24 cellular contexts compared by ENCODE assay signal in genomic region chr12:115384391-115384790, GRCh38.
DNase-seq lines count a peak whose midpoint lies in the region; ATAC-seq and TF ChIP-seq lines count a peak whose summit lies in the region.
"Had no signal": no experiment of that assay in that cellular context is flagged by ENCODE, and none has a peak within 500 bp of the region (broad histone marks: within the 10 kb centered on the region; RNA-seq: fewer than 3 reads in every experiment).

No MANE protein-coding gene starts in this region.

- peaks cover 15% of the 10 kb centered on the region for H3K4me1 Mint-ChIP-seq in MCF 10A (ENCODE audit: insufficient read depth, unreplicated experiment)

- H3K4ac ChIP-seq in mesendoderm (ENCODE audit: low read depth, low read length), result no peak overlapping the region

- peak overlapping the region in 1 of 2 donors; percentile 38 for H3K27ac ChIP-seq in breast epithelium
- H3K27ac ChIP-seq in mesendoderm (ENCODE audit: low read depth, low read length), result no peak overlapping the region
- H3K27ac ChIP-seq: 22Rv1, BLaER1, HL-60, SK-N-MC had no signal

- no peak overlapping the region for H4K5ac ChIP-seq in mesendoderm (ENCODE audit: low read length)

- H3K36me3 ChIP-seq in breast epithelium (no peaks in the 10 kb centered on the region), mesendoderm (ENCODE audit: control insufficient read depth, insufficient read depth, low read length) (no peaks in the 10 kb centered on the region)
- H3K36me3 ChIP-seq: BLaER1 had no signal

- H3K79me2 ChIP-seq in mesendoderm (ENCODE audit: control insufficient read depth, insufficient read depth, low read length), result no peaks in the 10 kb centered on the region

- no peak overlapping the region for H3K9ac ChIP-seq in mesendoderm (ENCODE audit: low read length)
- H3K9ac ChIP-seq: BLaER1 had no signal

- H2AK5ac ChIP-seq in mesendoderm (ENCODE audit: low read length), result no peak overlapping the region

- H3K56ac ChIP-seq in mesendoderm (ENCODE audit: low read length), result no peak overlapping the region

- no peak overlapping the region for H2BK120ac ChIP-seq in mesendoderm (ENCODE audit: low read depth, low read length)

- no peaks in the 10 kb centered on the region for H3K4me1 ChIP-seq in breast epithelium
- H3K4me1 ChIP-seq in mesendoderm (ENCODE audit: control insufficient read depth, low read depth, low read length), result no peaks in the 10 kb centered on the region

- CTCF ChIA-PET in MCF 10A (lab: Yijun Ruan, JAX), result interaction anchor here (0.6 to 1.3 kb wide), 3 partner anchors 14 to 496 kb away, joined by 3 to 4 read pairs (median 3); no protein-coding TSS in a partner anchor

- no peak for TF ChIP-seq CTCF in MCF 10A (IDR thresholded peaks at IDR 0.05; ENCODE audit: unreplicated experiment)
- TF ChIP-seq CTCF in breast epithelium (IDR thresholded peaks at IDR 0.05), result no peak
- TF ChIP-seq CTCF in epithelial cell of esophagus (IDR thresholded peaks at IDR 0.05; ENCODE audit: insufficient read depth, low read depth, low read length, missing control alignments), result no peak

- H2BK15ac ChIP-seq in mesendoderm (replicated peaks; ENCODE audit: low read depth), result no peak overlapping the region

- H3K4me3 ChIP-seq in breast epithelium (no peak overlapping the region), epithelial cell of esophagus (ENCODE audit: low read length) (no peak overlapping the region), mesendoderm (ENCODE audit: low read length) (no peak overlapping the region)
- H3K4me3 ChIP-seq: BLaER1, SK-N-MC had no signal

- no peak overlapping the region for H3K4me3 Mint-ChIP-seq in MCF 10A (ENCODE audit: unreplicated experiment)
- H3K4me3 Mint-ChIP-seq: CD8-positive, alpha-beta T cell; H9; HFFc6 had no signal

- H3K18ac ChIP-seq in mesendoderm (ENCODE audit: low read length), result no peak overlapping the region

- intact Hi-C loops in MCF 10A (cut with micrococcal nuclease), result loop anchor here (5.0 to 10.0 kb wide), 2 partner anchors 42 to 160 kb away; no protein-coding TSS in a partner anchor
- intact Hi-C loops in breast epithelium (cut with DNase I; ENCODE audit: low total_unique reads), result no loop called here

- no peak overlapping the region for H3K23ac ChIP-seq in mesendoderm (ENCODE audit: low read length)

- H4K8ac ChIP-seq in mesendoderm (ENCODE audit: low read depth, low read length), result no peak overlapping the region

- no peaks in the 10 kb centered on the region for H3K9me3 Mint-ChIP-seq in MCF 10A (ENCODE audit: unreplicated experiment)
- H3K9me3 Mint-ChIP-seq: H9, HFFc6 had no signal

- H3K27me3 ChIP-seq in breast epithelium (no peaks in the 10 kb centered on the region), mesendoderm (ENCODE audit: insufficient read depth, low read length, poor library complexity) (no peaks in the 10 kb centered on the region)
- H3K27me3 ChIP-seq: BLaER1 had no signal

- DNase-seq in MCF 10A (ENCODE audit: unreplicated experiment) (peak; percentile 61), breast epithelium (ENCODE audit: low spot score in 2 of 2) (no peak), epithelial cell of esophagus (ENCODE audit: low read depth) (peak; percentile 83), mesendoderm (peak; percentile 72), GM19238 (ENCODE audit: insufficient read length, low spot score) (no peak), SHP77 (lab: John Stamatoyannopoulos, UW) (no peak), NCI-H1048 (lab: John Stamatoyannopoulos, UW) (no peak)
- DNase-seq: ACHN; CD8-positive, alpha-beta T cell; DND-41; H9; HFFc6; KBM-7; NCI-H1092 treated with DMSO at 0.1 percent for 48 hours; NCI-H1436 treated with DMSO at 0.1 percent for 48 hours; NCI-H1930; NCI-H524 treated with DMSO at 0.1 percent for 48 hours; NCI-H82; SHP77 treated with DMSO at 0.1 percent for 48 hours had no signal

- no peak for ATAC-seq in HG03571 (IDR thresholded peaks at IDR 0.05; ENCODE audit: unreplicated experiment)
- ATAC-seq: CD8-positive, alpha-beta T cell had no signal

- peak overlapping the region; percentile 75 for H3K27ac Mint-ChIP-seq in MCF 10A (ENCODE audit: low read depth, unreplicated experiment)
- H3K27ac Mint-ChIP-seq: CD8-positive, alpha-beta T cell; H9; HFFc6 had no signal

- POLR2A ChIA-PET in MCF 10A (lab: Yijun Ruan, JAX), result interaction anchor here (1.0 to 2.6 kb wide), 7 partner anchors 21 to 701 kb away, joined by 3 to 26 read pairs (median 5); partner anchors contain the start of gene TBX3

- no peak overlapping the region for H3K4me2 ChIP-seq in mesendoderm (ENCODE audit: low read length)
- H3K4me2 ChIP-seq: BLaER1 had no signal

- no TSS peak for BruUV-seq in MCF 10A (replicated peaks; lab: Mats Ljungman, UMichigan)

- H3K9me3 ChIP-seq in breast epithelium, result no peaks in the 10 kb centered on the region
- H3K9me3 ChIP-seq: BLaER1 had no signal

- H3K27me3 Mint-ChIP-seq in MCF 10A (ENCODE audit: insufficient read depth, unreplicated experiment), result no peaks in the 10 kb centered on the region

- no peaks in the 10 kb centered on the region for H3K79me1 ChIP-seq in mesendoderm (ENCODE audit: low read length)

- no peak overlapping the region for H2BK5ac ChIP-seq in mesendoderm (ENCODE audit: low read length)

- no CpG with 5 or more reads among the region's 5 CpGs for WGBS in mesendoderm (ENCODE audit: extremely low coverage, insufficient coverage, low lambda C conversion rate)

- no peak for TF ChIP-seq POLR2A in breast epithelium (IDR thresholded peaks at IDR 0.05)

- H3K36me3 Mint-ChIP-seq in MCF 10A (ENCODE audit: insufficient read depth, unreplicated experiment), result no peaks in the 10 kb centered on the region
- H3K36me3 Mint-ChIP-seq: CD8-positive, alpha-beta T cell had no signal

Comparison
In these comparisons a context has a peak if more than half of its experiments do, and no peak if none do; other contexts are left out.
1. DNase-seq: peak in MCF 10A (single experiment), epithelial cell of esophagus (single experiment) and mesendoderm (single experiment); none in breast epithelium (0 of 2), GM19238 (single experiment), SHP77 (0 of 2) and NCI-H1048 (single experiment).